8 cellular contexts compared by ENCODE assay signal in the genomic region with DNA sequence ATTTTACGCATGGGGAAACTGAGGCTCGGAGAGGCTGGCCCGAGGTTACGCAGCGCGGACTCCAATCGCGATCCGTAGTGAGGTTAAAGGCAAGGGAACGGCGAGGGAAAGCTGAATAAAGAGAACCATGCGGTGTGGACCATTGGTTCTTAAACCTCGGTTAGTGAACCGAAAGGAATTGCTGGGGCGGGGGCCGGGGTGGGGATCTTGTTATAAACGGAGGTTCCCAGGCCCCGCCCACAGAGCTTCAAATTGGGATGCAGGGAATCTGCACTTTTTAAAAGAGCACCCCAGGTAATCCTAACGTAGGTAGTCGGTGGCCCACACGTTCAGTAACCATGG. TPM values are rescaled to one million over a fixed set of nuclear protein-coding genes. Genes with fewer than 3 reads are reported as not detected.
DNase-seq lines count a peak whose midpoint lies in the region; ATAC-seq and TF ChIP-seq lines count a peak whose summit lies in the region.

No MANE protein-coding gene starts in this region.

- H3K4me1 Mint-ChIP-seq in endodermal cell: peaks cover 45% of the 10 kb centered on the region

- DNase-seq in NCI-H748 (lab: John Stamatoyannopoulos, UW; ENCODE audit: unreplicated experiment) (peak; percentile 53), NCI-H748 treated with DMSO at 0.1 percent for 48 hours (lab: John Stamatoyannopoulos, UW) (no peak), NT2/D1 (ENCODE audit: low read depth, low spot score) (no peak), endodermal cell (no peak), omental fat pad (ENCODE audit: low spot score) (no peak), NCI-H1417 treated with DMSO at 0.1 percent for 48 hours (lab: John Stamatoyannopoulos, UW) (no peak)
- no peak for DNase-seq in activated effector memory CD4-positive, alpha-beta T cell treated with Interleukin-2 at 50 U/mL for 16 hours

- H3K27me3 ChIP-seq in NT2/D1 (ENCODE audit: insufficient read depth, insufficient read length) (no peaks in the 10 kb centered on the region), endodermal cell (ENCODE audit: control insufficient read depth, insufficient read depth, low read length, poor library complexity, severe bottlenecking) (no peaks in the 10 kb centered on the region)

- WGBS in endodermal cell (ENCODE audit: insufficient coverage in 1 of 2, insufficient read length in 1 of 2), 2 experiments: 1 to 2% methylated on average over 18 to 21 of the region's 21 CpGs

- H3K4me3 Mint-ChIP-seq in endodermal cell: peak overlapping the region; percentile 96

- H3K4me3 ChIP-seq in NT2/D1 (ENCODE audit: insufficient read length, low read depth) (peak overlapping the region; percentile 96), endodermal cell (ENCODE audit: low read length) (peak overlapping the region; percentile 99)

- H3K4me1 ChIP-seq in NT2/D1 (ENCODE audit: insufficient read depth, insufficient read length) (peaks cover 7% of the 10 kb centered on the region), endodermal cell (ENCODE audit: control insufficient read depth, insufficient read depth, low read length) (peaks cover 3% of the 10 kb centered on the region)

- H3K27me3 Mint-ChIP-seq in endodermal cell (ENCODE audit: insufficient read depth): no peaks in the 10 kb centered on the region

- peaks cover 18% of the 10 kb centered on the region for H3K36me3 Mint-ChIP-seq in endodermal cell (ENCODE audit: low read depth)

- H3K9ac ChIP-seq in NT2/D1 (ENCODE audit: insufficient read length, low read depth): peak overlapping the region; percentile 97
- peak overlapping the region; percentile 96 for H3K9ac ChIP-seq in endodermal cell (ENCODE audit: extremely low read depth, low read length, poor library complexity, severe bottlenecking)

- no peaks in the 10 kb centered on the region for H3K9me3 ChIP-seq in NT2/D1 (ENCODE audit: insufficient read depth, low read length)
- H3K9me3 ChIP-seq in endodermal cell (ENCODE audit: control insufficient read depth, low read length): no peaks in the 10 kb centered on the region

- TF ChIP-seq CTCF in endodermal cell (conservative IDR thresholded peaks at IDR 0.05): no peak
- no peak for TF ChIP-seq CTCF in omental fat pad (IDR thresholded peaks at IDR 0.05)

- ATAC-seq in omental fat pad (ENCODE audit: low FRiP score): peak; percentile 2
- ATAC-seq in GM21381 (IDR thresholded peaks at IDR 0.05; ENCODE audit: unreplicated experiment): no peak

- H3K36me3 ChIP-seq in NT2/D1 (ENCODE audit: insufficient read depth, insufficient read length, low read length) (peaks cover 34% of the 10 kb centered on the region), endodermal cell (ENCODE audit: control insufficient read depth, insufficient read depth, low read length) (peaks cover 22% of the 10 kb centered on the region)

- H3K27ac Mint-ChIP-seq in endodermal cell: no peak overlapping the region

- H3K9me3 Mint-ChIP-seq in endodermal cell: no peaks in the 10 kb centered on the region

- H3K27ac ChIP-seq in endodermal cell (ENCODE audit: low read depth, low read length): peak overlapping the region; percentile 71

RNA-seq across cellular contexts. Expression of gene IQCK, which starts 0.5 kb away (rescaled TPM):
- total RNA-seq in endodermal cell (10 to 100 TPM; 21.1 to 30.1 TPM), omental fat pad (10 to 100 TPM; 14.5 to 28.2 (median 18.9) TPM)
- polyA plus RNA-seq in endodermal cell (2013, experiment 1 of 2): 21.5 TPM
- polyA plus RNA-seq in endodermal cell (2013, experiment 2 of 2): 19.6 TPM

RNA-seq across cellular contexts. Expression of gene KNOP1, which starts 0.6 kb away (rescaled TPM):
- total RNA-seq in endodermal cell (10 to 100 TPM; 83.9 to 95.9 TPM), omental fat pad (10 to 100 TPM in 2 of 4 donors, 1 to 10 TPM in 2; 4.6 to 19.9 (median 10.1) TPM)
- 57.7 TPM for polyA plus RNA-seq in endodermal cell (2013, experiment 1 of 2)
- 62.8 TPM for polyA plus RNA-seq in endodermal cell (2013, experiment 2 of 2)

Comparison
In these comparisons a context has a peak if more than half of its experiments do, and no peak if none do; other contexts are left out.
1. RNA of gene KNOP1, which starts 0.6 kb away (total RNA-seq): 83.9 to 95.9 TPM in endodermal cell; 4.6 to 19.9 TPM in omental fat pad; every median in the first group is over 4 times any median in the second.